19 cellular contexts compared by ENCODE assay signal in the genomic region with DNA sequence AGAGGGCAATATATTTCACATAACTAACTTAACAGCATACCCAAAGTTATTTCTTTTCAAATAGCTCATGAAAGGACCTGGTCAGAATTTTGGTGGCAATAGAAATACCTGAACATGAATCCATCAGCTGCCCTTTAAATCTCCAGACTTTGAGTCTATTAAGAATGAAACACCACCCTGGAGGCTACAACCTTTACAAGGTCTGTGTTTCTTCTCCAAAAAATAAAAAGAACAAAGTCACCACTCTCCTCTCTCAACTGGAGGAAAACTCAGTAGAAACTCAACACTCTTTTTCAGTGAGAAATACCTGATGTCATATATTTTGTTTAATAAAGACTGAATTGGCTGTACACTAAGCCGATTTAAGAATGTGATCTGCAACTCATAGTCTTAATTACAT.
"Had no signal": no experiment of that assay in that cellular context is flagged by ENCODE, and none has a peak within 500 bp of the region (broad histone marks: within the 10 kb centered on the region; RNA-seq: fewer than 3 reads in every experiment).

No MANE protein-coding gene starts in this region.

- H3K4me3 ChIP-seq: SJSA1 had no signal

- H3K27ac ChIP-seq: SJSA1, SK-N-MC had no signal

- H3K4me1 ChIP-seq: SJSA1 had no signal

- H3K27me3 ChIP-seq: SJSA1 had no signal

- H3K36me3 ChIP-seq: SJSA1 had no signal

- DNase-seq: KBM-7, MV-4-11, NCI-H1048, NCI-H1105, NCI-H1417, NCI-H1436 treated with DMSO at 0.1 percent for 48 hours, NCI-H1694, NCI-H187 treated with DMSO at 0.1 percent for 48 hours, NCI-H2029 treated with DMSO at 0.1 percent for 48 hours, NCI-H2171 treated with DMSO at 0.1 percent for 48 hours, NCI-H345, NCI-H446 treated with DMSO at 0.1 percent for 48 hours, NCI-H510A treated with DMSO at 0.1 percent for 48 hours, NCI-H526, Right ventricle myocardium superior, RPMI8226, SIG-M5 had no signal

- H3K9me3 ChIP-seq: SJSA1 had no signal
